1 cellular context compared by ENCODE assay signal in the genomic region with DNA sequence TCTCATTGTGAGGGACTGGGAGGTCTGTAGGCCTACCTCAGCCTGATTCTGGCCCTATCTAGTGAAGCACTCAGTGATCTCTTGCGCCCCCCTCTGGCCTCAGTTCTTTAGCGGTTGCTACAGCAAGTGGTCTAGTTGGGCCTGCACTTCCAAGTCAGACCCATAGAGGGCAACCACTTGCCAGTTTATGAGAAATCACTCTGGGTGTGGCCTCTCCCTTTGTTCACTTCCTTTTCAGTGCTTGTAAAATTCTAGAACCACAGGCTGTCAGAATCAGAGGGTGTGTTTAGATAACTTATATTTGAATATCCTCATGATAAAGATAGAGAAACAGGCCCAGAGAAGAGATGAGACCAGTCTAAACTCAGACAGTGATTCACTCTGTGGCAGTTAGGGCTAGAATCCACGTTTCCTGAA.
TF ChIP-seq lines count a peak whose summit lies in the region.

No MANE protein-coding gene starts in this region.

TF ChIP-seq in K562, 482 proteins besides CTCF, POLR2A, EP300 and RAD21 (continued from another document and continues in another):
- TF ChIP-seq NR2C2 (CRISPR knock-in tag; IDR thresholded peaks at IDR 0.05) (no peak), NR2C2 (tag; IDR thresholded peaks at IDR 0.05) (no peak), ESRRA (IDR thresholded peaks at IDR 0.05; ENCODE audit: borderline replicate concordance, low read depth) (peak; percentile 56; the same call in 1 of the 2 replicates), KLF16 (IDR thresholded peaks at IDR 0.05) (peak; percentile 73; the same call in 1 of the 2 replicates), ZNF384 (IDR thresholded peaks at IDR 0.05; ENCODE audit: low read depth, low read length) (0 out of 2 replicates have a peak, but pooled peaks have one; percentile 42), PTBP1 (IDR thresholded peaks at IDR 0.05; ENCODE audit: low read depth, low read length) (no peak), RB1 (IDR thresholded peaks at IDR 0.05; ENCODE audit: low read depth) (peak; percentile 35; the same call in 1 of the 2 replicates), HNRNPUL1 (IDR thresholded peaks at IDR 0.05; ENCODE audit: low read length) (no peak), TFAM (CRISPR knock-in tag; conservative IDR thresholded peaks at IDR 0.05) (no peak), CBX1 (IDR thresholded peaks at IDR 0.05; ENCODE audit: low read depth) (no peak; the same call in 1 of the 2 replicates), MAZ (CRISPR knock-in tag; conservative IDR thresholded peaks at IDR 0.05 in 1 of 2, IDR thresholded peaks at IDR 0.05 in 1 of 2) (peak in 1 of 2 experiments; percentile 53; a peak in 1 of 4 replicates), KLF10 (CRISPR knock-in tag; IDR thresholded peaks at IDR 0.05) (no peak), SOX6 (IDR thresholded peaks at IDR 0.05) (peak; percentile 67), SRSF1 (IDR thresholded peaks at IDR 0.05; ENCODE audit: low read depth, low read length) (no peak), CHD4 (IDR thresholded peaks at IDR 0.05; ENCODE audit: insufficient read depth, insufficient replicate concordance, low read depth, low read length, poor library complexity, severe bottlenecking) (no peak), BCL6 (CRISPR knock-in tag; IDR thresholded peaks at IDR 0.05) (no peak), NFYB (IDR thresholded peaks at IDR 0.05; ENCODE audit: extremely low read depth, insufficient read length) (no peak), CHD1 (IDR thresholded peaks at IDR 0.05; ENCODE audit: low read length) (no peak), ZNF146 (CRISPR knock-in tag; IDR thresholded peaks at IDR 0.05; ENCODE audit: unreplicated experiment) (no peak), KLF1 (tag; IDR thresholded peaks at IDR 0.05) (peak; percentile 53; the same call in 1 of the 2 replicates), ZFX (CRISPR knock-in tag; IDR thresholded peaks at IDR 0.05) (peak; percentile 65), SRF (CRISPR knock-in tag; IDR thresholded peaks at IDR 0.05) (peak in 1 of 2 experiments; percentile 39; a peak in 1 of 4 replicates), CCAR2 (IDR thresholded peaks at IDR 0.05; ENCODE audit: low read depth, low read length) (no peak), STAG1 (CRISPR knock-in tag; IDR thresholded peaks at IDR 0.05; ENCODE audit: borderline replicate concordance) (peak; percentile 55; the same call in 1 of the 2 replicates), POLR2G (IDR thresholded peaks at IDR 0.05; ENCODE audit: low read depth, low read length) (no peak)
- TF ChIP-seq, protein P1, sequence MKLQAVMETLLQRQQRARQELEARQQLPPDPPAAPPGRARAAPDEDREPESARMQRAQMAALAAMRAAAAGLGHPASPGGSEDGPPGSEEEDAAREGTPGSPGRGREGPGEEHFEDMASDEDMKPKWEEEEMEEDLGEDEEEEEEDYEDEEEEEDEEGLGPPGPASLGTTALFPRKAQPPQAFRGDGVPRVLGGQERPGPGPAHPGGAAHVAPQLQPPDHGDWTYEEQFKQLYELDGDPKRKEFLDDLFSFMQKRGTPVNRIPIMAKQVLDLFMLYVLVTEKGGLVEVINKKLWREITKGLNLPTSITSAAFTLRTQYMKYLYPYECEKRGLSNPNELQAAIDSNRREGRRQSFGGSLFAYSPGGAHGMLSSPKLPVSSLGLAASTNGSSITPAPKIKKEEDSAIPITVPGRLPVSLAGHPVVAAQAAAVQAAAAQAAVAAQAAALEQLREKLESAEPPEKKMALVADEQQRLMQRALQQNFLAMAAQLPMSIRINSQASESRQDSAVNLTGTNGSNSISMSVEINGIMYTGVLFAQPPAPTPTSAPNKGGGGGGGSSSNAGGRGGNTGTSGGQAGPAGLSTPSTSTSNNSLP (IDR thresholded peaks at IDR 0.05; ENCODE audit: borderline replicate concordance, low read depth, low read length) = peak; percentile 69; the same call in 1 of the 2 replicates
- TF ChIP-seq, protein P2, sequence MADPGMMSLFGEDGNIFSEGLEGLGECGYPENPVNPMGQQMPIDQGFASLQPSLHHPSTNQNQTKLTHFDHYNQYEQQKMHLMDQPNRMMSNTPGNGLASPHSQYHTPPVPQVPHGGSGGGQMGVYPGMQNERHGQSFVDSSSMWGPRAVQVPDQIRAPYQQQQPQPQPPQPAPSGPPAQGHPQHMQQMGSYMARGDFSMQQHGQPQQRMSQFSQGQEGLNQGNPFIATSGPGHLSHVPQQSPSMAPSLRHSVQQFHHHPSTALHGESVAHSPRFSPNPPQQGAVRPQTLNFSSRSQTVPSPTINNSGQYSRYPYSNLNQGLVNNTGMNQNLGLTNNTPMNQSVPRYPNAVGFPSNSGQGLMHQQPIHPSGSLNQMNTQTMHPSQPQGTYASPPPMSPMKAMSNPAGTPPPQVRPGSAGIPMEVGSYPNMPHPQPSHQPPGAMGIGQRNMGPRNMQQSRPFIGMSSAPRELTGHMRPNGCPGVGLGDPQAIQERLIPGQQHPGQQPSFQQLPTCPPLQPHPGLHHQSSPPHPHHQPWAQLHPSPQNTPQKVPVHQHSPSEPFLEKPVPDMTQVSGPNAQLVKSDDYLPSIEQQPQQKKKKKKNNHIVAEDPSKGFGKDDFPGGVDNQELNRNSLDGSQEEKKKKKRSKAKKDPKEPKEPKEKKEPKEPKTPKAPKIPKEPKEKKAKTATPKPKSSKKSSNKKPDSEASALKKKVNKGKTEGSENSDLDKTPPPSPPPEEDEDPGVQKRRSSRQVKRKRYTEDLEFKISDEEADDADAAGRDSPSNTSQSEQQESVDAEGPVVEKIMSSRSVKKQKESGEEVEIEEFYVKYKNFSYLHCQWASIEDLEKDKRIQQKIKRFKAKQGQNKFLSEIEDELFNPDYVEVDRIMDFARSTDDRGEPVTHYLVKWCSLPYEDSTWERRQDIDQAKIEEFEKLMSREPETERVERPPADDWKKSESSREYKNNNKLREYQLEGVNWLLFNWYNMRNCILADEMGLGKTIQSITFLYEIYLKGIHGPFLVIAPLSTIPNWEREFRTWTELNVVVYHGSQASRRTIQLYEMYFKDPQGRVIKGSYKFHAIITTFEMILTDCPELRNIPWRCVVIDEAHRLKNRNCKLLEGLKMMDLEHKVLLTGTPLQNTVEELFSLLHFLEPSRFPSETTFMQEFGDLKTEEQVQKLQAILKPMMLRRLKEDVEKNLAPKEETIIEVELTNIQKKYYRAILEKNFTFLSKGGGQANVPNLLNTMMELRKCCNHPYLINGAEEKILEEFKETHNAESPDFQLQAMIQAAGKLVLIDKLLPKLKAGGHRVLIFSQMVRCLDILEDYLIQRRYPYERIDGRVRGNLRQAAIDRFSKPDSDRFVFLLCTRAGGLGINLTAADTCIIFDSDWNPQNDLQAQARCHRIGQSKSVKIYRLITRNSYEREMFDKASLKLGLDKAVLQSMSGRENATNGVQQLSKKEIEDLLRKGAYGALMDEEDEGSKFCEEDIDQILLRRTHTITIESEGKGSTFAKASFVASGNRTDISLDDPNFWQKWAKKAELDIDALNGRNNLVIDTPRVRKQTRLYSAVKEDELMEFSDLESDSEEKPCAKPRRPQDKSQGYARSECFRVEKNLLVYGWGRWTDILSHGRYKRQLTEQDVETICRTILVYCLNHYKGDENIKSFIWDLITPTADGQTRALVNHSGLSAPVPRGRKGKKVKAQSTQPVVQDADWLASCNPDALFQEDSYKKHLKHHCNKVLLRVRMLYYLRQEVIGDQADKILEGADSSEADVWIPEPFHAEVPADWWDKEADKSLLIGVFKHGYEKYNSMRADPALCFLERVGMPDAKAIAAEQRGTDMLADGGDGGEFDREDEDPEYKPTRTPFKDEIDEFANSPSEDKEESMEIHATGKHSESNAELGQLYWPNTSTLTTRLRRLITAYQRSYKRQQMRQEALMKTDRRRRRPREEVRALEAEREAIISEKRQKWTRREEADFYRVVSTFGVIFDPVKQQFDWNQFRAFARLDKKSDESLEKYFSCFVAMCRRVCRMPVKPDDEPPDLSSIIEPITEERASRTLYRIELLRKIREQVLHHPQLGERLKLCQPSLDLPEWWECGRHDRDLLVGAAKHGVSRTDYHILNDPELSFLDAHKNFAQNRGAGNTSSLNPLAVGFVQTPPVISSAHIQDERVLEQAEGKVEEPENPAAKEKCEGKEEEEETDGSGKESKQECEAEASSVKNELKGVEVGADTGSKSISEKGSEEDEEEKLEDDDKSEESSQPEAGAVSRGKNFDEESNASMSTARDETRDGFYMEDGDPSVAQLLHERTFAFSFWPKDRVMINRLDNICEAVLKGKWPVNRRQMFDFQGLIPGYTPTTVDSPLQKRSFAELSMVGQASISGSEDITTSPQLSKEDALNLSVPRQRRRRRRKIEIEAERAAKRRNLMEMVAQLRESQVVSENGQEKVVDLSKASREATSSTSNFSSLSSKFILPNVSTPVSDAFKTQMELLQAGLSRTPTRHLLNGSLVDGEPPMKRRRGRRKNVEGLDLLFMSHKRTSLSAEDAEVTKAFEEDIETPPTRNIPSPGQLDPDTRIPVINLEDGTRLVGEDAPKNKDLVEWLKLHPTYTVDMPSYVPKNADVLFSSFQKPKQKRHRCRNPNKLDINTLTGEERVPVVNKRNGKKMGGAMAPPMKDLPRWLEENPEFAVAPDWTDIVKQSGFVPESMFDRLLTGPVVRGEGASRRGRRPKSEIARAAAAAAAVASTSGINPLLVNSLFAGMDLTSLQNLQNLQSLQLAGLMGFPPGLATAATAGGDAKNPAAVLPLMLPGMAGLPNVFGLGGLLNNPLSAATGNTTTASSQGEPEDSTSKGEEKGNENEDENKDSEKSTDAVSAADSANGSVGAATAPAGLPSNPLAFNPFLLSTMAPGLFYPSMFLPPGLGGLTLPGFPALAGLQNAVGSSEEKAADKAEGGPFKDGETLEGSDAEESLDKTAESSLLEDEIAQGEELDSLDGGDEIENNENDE (IDR thresholded peaks at IDR 0.05; ENCODE audit: low read depth, low read length) = no peak
- TF ChIP-seq, protein P3, sequence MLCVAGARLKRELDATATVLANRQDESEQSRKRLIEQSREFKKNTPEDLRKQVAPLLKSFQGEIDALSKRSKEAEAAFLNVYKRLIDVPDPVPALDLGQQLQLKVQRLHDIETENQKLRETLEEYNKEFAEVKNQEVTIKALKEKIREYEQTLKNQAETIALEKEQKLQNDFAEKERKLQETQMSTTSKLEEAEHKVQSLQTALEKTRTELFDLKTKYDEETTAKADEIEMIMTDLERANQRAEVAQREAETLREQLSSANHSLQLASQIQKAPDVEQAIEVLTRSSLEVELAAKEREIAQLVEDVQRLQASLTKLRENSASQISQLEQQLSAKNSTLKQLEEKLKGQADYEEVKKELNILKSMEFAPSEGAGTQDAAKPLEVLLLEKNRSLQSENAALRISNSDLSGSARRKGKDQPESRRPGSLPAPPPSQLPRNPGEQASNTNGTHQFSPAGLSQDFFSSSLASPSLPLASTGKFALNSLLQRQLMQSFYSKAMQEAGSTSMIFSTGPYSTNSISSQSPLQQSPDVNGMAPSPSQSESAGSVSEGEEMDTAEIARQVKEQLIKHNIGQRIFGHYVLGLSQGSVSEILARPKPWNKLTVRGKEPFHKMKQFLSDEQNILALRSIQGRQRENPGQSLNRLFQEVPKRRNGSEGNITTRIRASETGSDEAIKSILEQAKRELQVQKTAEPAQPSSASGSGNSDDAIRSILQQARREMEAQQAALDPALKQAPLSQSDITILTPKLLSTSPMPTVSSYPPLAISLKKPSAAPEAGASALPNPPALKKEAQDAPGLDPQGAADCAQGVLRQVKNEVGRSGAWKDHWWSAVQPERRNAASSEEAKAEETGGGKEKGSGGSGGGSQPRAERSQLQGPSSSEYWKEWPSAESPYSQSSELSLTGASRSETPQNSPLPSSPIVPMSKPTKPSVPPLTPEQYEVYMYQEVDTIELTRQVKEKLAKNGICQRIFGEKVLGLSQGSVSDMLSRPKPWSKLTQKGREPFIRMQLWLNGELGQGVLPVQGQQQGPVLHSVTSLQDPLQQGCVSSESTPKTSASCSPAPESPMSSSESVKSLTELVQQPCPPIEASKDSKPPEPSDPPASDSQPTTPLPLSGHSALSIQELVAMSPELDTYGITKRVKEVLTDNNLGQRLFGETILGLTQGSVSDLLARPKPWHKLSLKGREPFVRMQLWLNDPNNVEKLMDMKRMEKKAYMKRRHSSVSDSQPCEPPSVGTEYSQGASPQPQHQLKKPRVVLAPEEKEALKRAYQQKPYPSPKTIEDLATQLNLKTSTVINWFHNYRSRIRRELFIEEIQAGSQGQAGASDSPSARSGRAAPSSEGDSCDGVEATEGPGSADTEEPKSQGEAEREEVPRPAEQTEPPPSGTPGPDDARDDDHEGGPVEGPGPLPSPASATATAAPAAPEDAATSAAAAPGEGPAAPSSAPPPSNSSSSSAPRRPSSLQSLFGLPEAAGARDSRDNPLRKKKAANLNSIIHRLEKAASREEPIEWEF (CRISPR knock-in tag; IDR thresholded peaks at IDR 0.05) = no peak
- TF ChIP-seq, protein P4, sequence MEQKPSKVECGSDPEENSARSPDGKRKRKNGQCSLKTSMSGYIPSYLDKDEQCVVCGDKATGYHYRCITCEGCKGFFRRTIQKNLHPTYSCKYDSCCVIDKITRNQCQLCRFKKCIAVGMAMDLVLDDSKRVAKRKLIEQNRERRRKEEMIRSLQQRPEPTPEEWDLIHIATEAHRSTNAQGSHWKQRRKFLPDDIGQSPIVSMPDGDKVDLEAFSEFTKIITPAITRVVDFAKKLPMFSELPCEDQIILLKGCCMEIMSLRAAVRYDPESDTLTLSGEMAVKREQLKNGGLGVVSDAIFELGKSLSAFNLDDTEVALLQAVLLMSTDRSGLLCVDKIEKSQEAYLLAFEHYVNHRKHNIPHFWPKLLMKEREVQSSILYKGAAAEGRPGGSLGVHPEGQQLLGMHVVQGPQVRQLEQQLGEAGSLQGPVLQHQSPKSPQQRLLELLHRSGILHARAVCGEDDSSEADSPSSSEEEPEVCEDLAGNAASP (IDR thresholded peaks at IDR 0.05) = no peak
- TF ChIP-seq, protein P5, sequence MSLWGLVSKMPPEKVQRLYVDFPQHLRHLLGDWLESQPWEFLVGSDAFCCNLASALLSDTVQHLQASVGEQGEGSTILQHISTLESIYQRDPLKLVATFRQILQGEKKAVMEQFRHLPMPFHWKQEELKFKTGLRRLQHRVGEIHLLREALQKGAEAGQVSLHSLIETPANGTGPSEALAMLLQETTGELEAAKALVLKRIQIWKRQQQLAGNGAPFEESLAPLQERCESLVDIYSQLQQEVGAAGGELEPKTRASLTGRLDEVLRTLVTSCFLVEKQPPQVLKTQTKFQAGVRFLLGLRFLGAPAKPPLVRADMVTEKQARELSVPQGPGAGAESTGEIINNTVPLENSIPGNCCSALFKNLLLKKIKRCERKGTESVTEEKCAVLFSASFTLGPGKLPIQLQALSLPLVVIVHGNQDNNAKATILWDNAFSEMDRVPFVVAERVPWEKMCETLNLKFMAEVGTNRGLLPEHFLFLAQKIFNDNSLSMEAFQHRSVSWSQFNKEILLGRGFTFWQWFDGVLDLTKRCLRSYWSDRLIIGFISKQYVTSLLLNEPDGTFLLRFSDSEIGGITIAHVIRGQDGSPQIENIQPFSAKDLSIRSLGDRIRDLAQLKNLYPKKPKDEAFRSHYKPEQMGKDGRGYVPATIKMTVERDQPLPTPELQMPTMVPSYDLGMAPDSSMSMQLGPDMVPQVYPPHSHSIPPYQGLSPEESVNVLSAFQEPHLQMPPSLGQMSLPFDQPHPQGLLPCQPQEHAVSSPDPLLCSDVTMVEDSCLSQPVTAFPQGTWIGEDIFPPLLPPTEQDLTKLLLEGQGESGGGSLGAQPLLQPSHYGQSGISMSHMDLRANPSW (CRISPR knock-in tag; IDR thresholded peaks at IDR 0.05) = no peak
- TF ChIP-seq, protein P6, sequence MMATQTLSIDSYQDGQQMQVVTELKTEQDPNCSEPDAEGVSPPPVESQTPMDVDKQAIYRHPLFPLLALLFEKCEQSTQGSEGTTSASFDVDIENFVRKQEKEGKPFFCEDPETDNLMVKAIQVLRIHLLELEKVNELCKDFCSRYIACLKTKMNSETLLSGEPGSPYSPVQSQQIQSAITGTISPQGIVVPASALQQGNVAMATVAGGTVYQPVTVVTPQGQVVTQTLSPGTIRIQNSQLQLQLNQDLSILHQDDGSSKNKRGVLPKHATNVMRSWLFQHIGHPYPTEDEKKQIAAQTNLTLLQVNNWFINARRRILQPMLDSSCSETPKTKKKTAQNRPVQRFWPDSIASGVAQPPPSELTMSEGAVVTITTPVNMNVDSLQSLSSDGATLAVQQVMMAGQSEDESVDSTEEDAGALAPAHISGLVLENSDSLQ (IDR thresholded peaks at IDR 0.05) = peak; percentile 43; the same call in 1 of the 2 replicates
